Comparison of ENCODE assay signal across 8 cellular contexts in the genomic region with DNA sequence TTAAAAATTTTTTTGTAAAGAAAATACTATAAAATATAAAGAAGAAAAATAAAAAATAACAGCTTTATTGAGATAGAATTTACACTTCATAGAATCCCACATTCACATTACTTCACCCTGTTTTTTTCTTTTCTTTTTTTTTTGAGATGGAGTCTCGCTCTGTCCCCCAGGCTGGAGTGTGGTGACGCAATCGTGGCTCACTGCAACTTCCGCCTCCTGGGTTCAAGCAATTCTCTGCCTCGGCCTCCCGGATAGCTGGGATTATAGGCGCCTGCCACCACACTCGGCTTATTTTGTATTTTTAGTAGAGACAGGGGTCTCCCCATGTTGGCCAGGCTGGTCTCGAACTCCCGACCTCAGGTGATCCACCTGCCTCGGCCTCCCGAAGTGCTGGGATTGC. TPM values are rescaled to one million over a fixed set of nuclear protein-coding genes. Genes with fewer than 3 reads are reported as not detected.
A peak's percentile ranks its signal among the peaks of the same experiment; 100 is the strongest.
DNase-seq lines count a peak whose midpoint lies in the region; ATAC-seq, FAIRE-seq and TF ChIP-seq lines count a peak whose summit lies in the region.
"Not testable (repeated sequence)": the region's sequence is repeated elsewhere in the genome, so short reads cannot be mapped to it uniquely, and the experiment has no call there.

No MANE protein-coding gene starts in this region.

- H3K36me3 ChIP-seq in CD4-positive, CD25-positive, alpha-beta regulatory T cell (ENCODE audit: control insufficient read depth, insufficient read depth, low read length), result peaks cover 14% of the 10 kb centered on the region
- not testable (repeated sequence) for H3K36me3 ChIP-seq in K562 (ENCODE audit: control insufficient read depth, insufficient read depth, low read length)

- DNase-seq in CD4-positive, CD25-positive, alpha-beta regulatory T cell; K562 (ENCODE audit: extremely low read depth in 1 of 4, low spot score in 3 of 4); natural killer cell: not testable (repeated sequence)
- peak; percentile 45 to 77 for DNase-seq in HL-60 (ENCODE audit: low read depth in 1 of 2, low spot score in 1 of 2)
- DNase-seq in NB4 (ENCODE audit: low read depth), result peak; percentile 52
- DNase-seq in SKM-1 (lab: John Stamatoyannopoulos, UW; ENCODE audit: unreplicated experiment), result peak; percentile 39
- peak; percentile 61 for DNase-seq in Right ventricle myocardium superior

- not testable (repeated sequence) for H3K27me3 ChIP-seq in CD4-positive, CD25-positive, alpha-beta regulatory T cell (ENCODE audit: control insufficient read depth, insufficient read depth, low read length); HL-60 (ENCODE audit: insufficient read depth, poor library complexity, severe bottlenecking); K562 (ENCODE audit: control insufficient read depth in 2 of 2, insufficient read depth in 2 of 2, low read length in 2 of 2)

- H3K9me1 ChIP-seq in K562 (ENCODE audit: control insufficient read depth, insufficient read depth, low read length), result not testable (repeated sequence)

- POLR2A ChIA-PET in K562 (lab: Yijun Ruan, JAX), result interaction anchor here (0.8 kb wide), 1 partner anchor 35 kb away, joined by 3 read pairs; no protein-coding TSS in a partner anchor

- WGBS in K562 (ENCODE audit: insufficient coverage, low coverage, missing lambda C conversion rate), result 91% methylated on average over 6 of the region's 12 CpGs

- not testable (repeated sequence) for TF ChIP-seq POLR2A in NB4 (IDR thresholded peaks at IDR 0.05; ENCODE audit: extremely low read depth, insufficient read length); K562 (conservative IDR thresholded peaks at IDR 0.05)

- H2AFZ ChIP-seq in K562 (ENCODE audit: low read depth, low read length), result not testable (repeated sequence)

- H3K4me2 ChIP-seq in K562 (ENCODE audit: insufficient read depth, low read length), result not testable (repeated sequence)

- H3K9me3 ChIP-seq in CD4-positive, CD25-positive, alpha-beta regulatory T cell (ENCODE audit: control insufficient read depth in 2 of 2, low read length in 2 of 2); K562 (replicated peaks; ENCODE audit: control insufficient read depth, insufficient read depth, low read depth, low read length): not testable (repeated sequence)

- BruUV-seq in K562 (replicated peaks; lab: Mats Ljungman, UMichigan), result not testable (repeated sequence)

- H3K27ac Mint-ChIP-seq in CD4-positive, CD25-positive, alpha-beta regulatory T cell, result peak overlapping the region; percentile 82 to 93 (median 88)
- H3K27ac Mint-ChIP-seq in natural killer cell, result peak overlapping the region; percentile 57 to 81
- H3K27ac Mint-ChIP-seq in stimulated activated memory B cell treated with anti-CD40 and anti-IgM and Interleukin-4, amounts not matched to agents 10 μg/mL and 1 μg/mL and 100 μg/mL, for 72 hours, result peak overlapping the region; percentile 53

- not testable (repeated sequence) for TF ChIP-seq RAD21 in K562 (CRISPR knock-in tag; conservative IDR thresholded peaks at IDR 0.05 in 1 of 2, IDR thresholded peaks at IDR 0.05 in 1 of 2)

- peaks cover 39% of the 10 kb centered on the region for H3K79me2 ChIP-seq in K562 (ENCODE audit: control insufficient read depth, insufficient read depth, low read length)

- peak overlapping the region in 3 of 4 donors; percentile 0 to 79 (median 13) for H3K4me3 Mint-ChIP-seq in CD4-positive, CD25-positive, alpha-beta regulatory T cell
- not testable (repeated sequence) for H3K4me3 Mint-ChIP-seq in natural killer cell; stimulated activated memory B cell treated with anti-CD40 and anti-IgM and Interleukin-4, amounts not matched to agents 10 μg/mL and 1 μg/mL and 100 μg/mL, for 72 hours

- H3K9ac ChIP-seq in K562 (ENCODE audit: insufficient read depth in 1 of 2, low read depth in 2 of 2, low read length in 2 of 2), result not testable (repeated sequence)

- intact Hi-C loops in K562 (cut with micrococcal nuclease); Right ventricle myocardium superior (cut with DNase I); natural killer cell (cut with micrococcal nuclease): not testable (repeated sequence)

- H3K4me1 Mint-ChIP-seq in CD4-positive, CD25-positive, alpha-beta regulatory T cell, result peaks cover 47 to 94% (median 74%) of the 10 kb centered on the region in 4 donors
- peaks cover 77 to 83% of the 10 kb centered on the region in 2 donors for H3K4me1 Mint-ChIP-seq in natural killer cell
- H3K4me1 Mint-ChIP-seq in stimulated activated memory B cell treated with anti-CD40 and anti-IgM and Interleukin-4, amounts not matched to agents 10 μg/mL and 1 μg/mL and 100 μg/mL, for 72 hours, result peaks cover 82% of the 10 kb centered on the region

- peaks cover 35% of the 10 kb centered on the region for H3K36me3 Mint-ChIP-seq in CD4-positive, CD25-positive, alpha-beta regulatory T cell
- H3K36me3 Mint-ChIP-seq in natural killer cell, result not testable (repeated sequence)
- peaks cover 37% of the 10 kb centered on the region for H3K36me3 Mint-ChIP-seq in stimulated activated memory B cell treated with anti-CD40 and anti-IgM and Interleukin-4, amounts not matched to agents 10 μg/mL and 1 μg/mL and 100 μg/mL, for 72 hours

- H3K4me3 ChIP-seq in CD4-positive, CD25-positive, alpha-beta regulatory T cell (ENCODE audit: low read depth, low read length); HL-60 (replicated peaks; ENCODE audit: insufficient read depth, low read length); NB4 (ENCODE audit: low read depth, low read length); K562: not testable (repeated sequence)

- not testable (repeated sequence) for H3K9me3 Mint-ChIP-seq in CD4-positive, CD25-positive, alpha-beta regulatory T cell; natural killer cell; stimulated activated memory B cell treated with anti-CD40 and anti-IgM and Interleukin-4, amounts not matched to agents 10 μg/mL and 1 μg/mL and 100 μg/mL, for 72 hours

- in situ Hi-C loops in K562 (cut with MboI), result not testable (repeated sequence)

- not testable (repeated sequence) for H3K27me3 Mint-ChIP-seq in CD4-positive, CD25-positive, alpha-beta regulatory T cell; natural killer cell (ENCODE audit: low read depth in 2 of 2); stimulated activated memory B cell treated with anti-CD40 and anti-IgM and Interleukin-4, amounts not matched to agents 10 μg/mL and 1 μg/mL and 100 μg/mL, for 72 hours

- TF ChIP-seq EP300 in K562 (IDR thresholded peaks at IDR 0.05; ENCODE audit: low read length), result not testable (repeated sequence)

- H4K20me1 ChIP-seq in K562 (replicated peaks; ENCODE audit: control insufficient read depth, insufficient read depth, low read length), result not testable (repeated sequence)

- H3K4me1 ChIP-seq in CD4-positive, CD25-positive, alpha-beta regulatory T cell (ENCODE audit: control insufficient read depth, insufficient read depth, low read length, poor library complexity, severe bottlenecking), result peaks cover 61% of the 10 kb centered on the region
- H3K4me1 ChIP-seq in K562 (replicated peaks in 1 of 2; ENCODE audit: control insufficient read depth in 2 of 2, insufficient read depth in 2 of 2, low read length in 2 of 2), result peaks cover 5 to 19% of the 10 kb centered on the region in 2 experiments

- H3K27ac ChIP-seq in CD4-positive, CD25-positive, alpha-beta regulatory T cell (ENCODE audit: insufficient read depth, low read length, poor library complexity, severe bottlenecking), result peak overlapping the region; percentile 59
- H3K27ac ChIP-seq in HL-60 (replicated peaks), result peak overlapping the region; percentile 27
- H3K27ac ChIP-seq in K562 (ENCODE audit: extremely low read depth, low read depth, low read length), result not testable (repeated sequence)

- CTCF ChIA-PET in K562 (lab: Yijun Ruan, JAX; ENCODE audit: low intra/inter-chr PET ratio), result not testable (repeated sequence)

- not testable (repeated sequence) for TF ChIP-seq CTCF in HL-60 (IDR thresholded peaks at IDR 0.05; ENCODE audit: insufficient read depth, low read length); NB4 (IDR thresholded peaks at IDR 0.05; ENCODE audit: low read depth, low read length); K562 (IDR thresholded peaks at IDR 0.05 in 2 of 3, conservative IDR thresholded peaks at IDR 0.05 in 1 of 3; ENCODE audit: insufficient read depth in 2 of 3, low read depth in 1 of 3, low read length in 3 of 3); natural killer cell (IDR thresholded peaks at IDR 0.05)

- not testable (repeated sequence) for ATAC-seq in CD4-positive, CD25-positive, alpha-beta regulatory T cell (ENCODE audit: low read depth in 2 of 2); K562; Right ventricle myocardium superior (ENCODE audit: poor library complexity); natural killer cell; stimulated activated memory B cell treated with anti-CD40 and anti-IgM and Interleukin-4, amounts not matched to agents 10 μg/mL and 1 μg/mL and 100 μg/mL, for 72 hours

- not testable (repeated sequence) for FAIRE-seq in K562 (lab: Jason Lieb, UNC)

RNA-seq across cellular contexts. Expression of a gene that starts 48.5 kb away (rescaled TPM):
- 86.4 TPM for total RNA-seq in CD4-positive, CD25-positive, alpha-beta regulatory T cell
- polyA plus RNA-seq in CD4-positive, CD25-positive, alpha-beta regulatory T cell, result 10 to 100 TPM; 35.5 to 48.4 (median 40.1) TPM
- 67.0 and 118 TPM in 2 replicates for total RNA-seq in K562 (2011; cell fraction: chromatin; rRNA removed; ENCODE audit: low replicate concordance)
- 37.9 and 39.4 TPM in 2 replicates for total RNA-seq in K562 (2011; cell fraction: nucleolus; rRNA removed)
- total RNA-seq in K562 (2011; cell fraction: nucleoplasm; rRNA removed), result 60.0 and 67.7 TPM in 2 replicates
- 12.9 and 13.2 TPM in 2 replicates for total RNA-seq in K562 (2014; rRNA removed)
- 15.0 and 16.0 TPM in 2 replicates for total RNA-seq in K562 (2014; rRNA removed; fragmentation: Illumina TruSeq; extraction: Trizol)
- 15.6 and 18.8 TPM in 2 replicates for total RNA-seq in K562 (2015; rRNA removed; fragmentation: Illumina TruSeq; extraction: Trizol)
- total RNA-seq in K562 (2021), result 18.6 and 20.8 TPM in 2 replicates
- 9.7 and 10.0 TPM in 2 replicates for polyA plus RNA-seq in K562 (2011; rRNA removed)
- polyA plus RNA-seq in K562 (2011; cell fraction: cytosol; rRNA removed), result 6.9 and 9.0 TPM in 2 replicates
- polyA plus RNA-seq in K562 (2011; cell fraction: nucleus; rRNA removed), result 23.1 and 24.6 TPM in 2 replicates
- 10.8 and 11.2 TPM in 2 replicates for polyA plus RNA-seq in K562 (2012)
- 13.1 and 15.4 TPM in 2 replicates for polyA plus RNA-seq in K562 (2014; fragmentation: Illumina TruSeq; extraction: Trizol)
- 1 to 10 TPM; 1.2 to 1.6 TPM for polyA plus RNA-seq in K562 (2014; fragmentation: Nextera tagmentation; extraction: Ambion mirVana)
- polyA plus RNA-seq in K562 (2014; rRNA removed), result 6.9 and 7.5 TPM in 2 replicates
- 25.0 and 34.9 TPM in 2 replicates for polyA minus RNA-seq in K562 (2011; rRNA and poly(A)+ RNA removed)
- 11.2 and 18.8 TPM in 2 replicates for polyA minus RNA-seq in K562 (2011; cell fraction: cytosol; rRNA and poly(A)+ RNA removed)
- 35.5 and 61.0 TPM in 2 replicates for polyA minus RNA-seq in K562 (2011; cell fraction: nucleus; rRNA and poly(A)+ RNA removed)
- total RNA-seq in Right ventricle myocardium superior, result 13.7 TPM
- 100 to 1,000 TPM in 1 of 3 donors, 10 to 100 TPM in 2; 67.8 to 105 (median 71.1) TPM for total RNA-seq in natural killer cell
